Comparison of ENCODE assay signal across 8 cellular contexts in the genomic region with DNA sequence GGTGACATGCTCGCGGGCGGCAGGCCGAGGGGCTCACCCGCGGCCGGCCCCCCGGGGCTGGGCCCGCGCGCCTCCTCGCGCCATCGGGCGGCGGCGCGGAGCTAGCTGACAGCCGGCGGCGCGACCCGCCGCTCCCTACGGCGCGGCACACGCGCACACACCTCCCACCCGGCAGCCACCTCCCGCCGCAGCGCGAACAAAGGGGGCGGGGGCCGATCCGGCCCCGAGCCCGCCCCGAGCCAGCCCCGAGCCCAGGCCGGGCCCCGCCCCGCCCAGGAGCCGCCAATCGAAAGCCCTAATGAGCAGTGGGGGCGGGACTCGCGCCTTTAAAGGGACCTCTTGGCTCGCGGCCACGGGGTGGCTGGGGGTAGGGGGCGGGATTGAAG. TPM values are rescaled to one million over a fixed set of nuclear protein-coding genes. Genes with fewer than 3 reads are reported as not detected.
DNase-seq lines count a peak whose midpoint lies in the region; ATAC-seq and TF ChIP-seq lines count a peak whose summit lies in the region.

A gene with protein sequence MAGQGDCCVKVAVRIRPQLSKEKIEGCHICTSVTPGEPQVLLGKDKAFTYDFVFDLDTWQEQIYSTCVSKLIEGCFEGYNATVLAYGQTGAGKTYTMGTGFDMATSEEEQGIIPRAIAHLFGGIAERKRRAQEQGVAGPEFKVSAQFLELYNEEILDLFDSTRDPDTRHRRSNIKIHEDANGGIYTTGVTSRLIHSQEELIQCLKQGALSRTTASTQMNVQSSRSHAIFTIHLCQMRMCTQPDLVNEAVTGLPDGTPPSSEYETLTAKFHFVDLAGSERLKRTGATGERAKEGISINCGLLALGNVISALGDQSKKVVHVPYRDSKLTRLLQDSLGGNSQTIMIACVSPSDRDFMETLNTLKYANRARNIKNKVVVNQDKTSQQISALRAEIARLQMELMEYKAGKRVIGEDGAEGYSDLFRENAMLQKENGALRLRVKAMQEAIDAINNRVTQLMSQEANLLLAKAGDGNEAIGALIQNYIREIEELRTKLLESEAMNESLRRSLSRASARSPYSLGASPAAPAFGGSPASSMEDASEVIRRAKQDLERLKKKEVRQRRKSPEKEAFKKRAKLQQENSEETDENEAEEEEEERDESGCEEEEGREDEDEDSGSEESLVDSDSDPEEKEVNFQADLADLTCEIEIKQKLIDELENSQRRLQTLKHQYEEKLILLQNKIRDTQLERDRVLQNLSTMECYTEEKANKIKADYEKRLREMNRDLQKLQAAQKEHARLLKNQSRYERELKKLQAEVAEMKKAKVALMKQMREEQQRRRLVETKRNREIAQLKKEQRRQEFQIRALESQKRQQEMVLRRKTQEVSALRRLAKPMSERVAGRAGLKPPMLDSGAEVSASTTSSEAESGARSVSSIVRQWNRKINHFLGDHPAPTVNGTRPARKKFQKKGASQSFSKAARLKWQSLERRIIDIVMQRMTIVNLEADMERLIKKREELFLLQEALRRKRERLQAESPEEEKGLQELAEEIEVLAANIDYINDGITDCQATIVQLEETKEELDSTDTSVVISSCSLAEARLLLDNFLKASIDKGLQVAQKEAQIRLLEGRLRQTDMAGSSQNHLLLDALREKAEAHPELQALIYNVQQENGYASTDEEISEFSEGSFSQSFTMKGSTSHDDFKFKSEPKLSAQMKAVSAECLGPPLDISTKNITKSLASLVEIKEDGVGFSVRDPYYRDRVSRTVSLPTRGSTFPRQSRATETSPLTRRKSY (N-terminal part only) (minus strand): TSS at position 198 of the 386 bp plus-strand sequence. CDS start 331 bp downstream, outside the sequence.

- peaks cover 0 to 21% of the 10 kb centered on the region in 2 donors for H3K27me3 ChIP-seq in left lung

- H3K27ac ChIP-seq in 22Rv1 (no peak within 1 kb of the TSS), left lung (peak within 1 kb of the TSS in 1 of 2 donors; percentile 88)

- peak; percentile 85 for DNase-seq in NCI-H2171 (lab: John Stamatoyannopoulos, UW)
- DNase-seq in activated CD4-positive, CD25-positive, alpha-beta regulatory T cell treated with anti-CD3 and anti-CD28 coated beads, Interleukin-2, amount 50 U/mL, for 72 hours: peak; percentile 90
- DNase-seq in cerebellar cortex (ENCODE audit: low spot score): peak; percentile 66
- DNase-seq in left lung: peak; percentile 85 to 97
- peak; percentile 89 for DNase-seq in stimulated activated CD4-positive, alpha-beta T cell treated with anti-CD3 and anti-CD28 coated beads, Interleukin-4, amount 100 ng/mL, for 24 hours

- H3K4me3 ChIP-seq in left lung: peak within 1 kb of the TSS; percentile 27 to 58

- H3K36me3 ChIP-seq in left lung: no peaks in the 10 kb centered on the region

- H3K9me3 ChIP-seq in left lung: no peaks in the 10 kb centered on the region

- peak; percentile 42 for ATAC-seq in GM18517 (IDR thresholded peaks at IDR 0.05; ENCODE audit: unreplicated experiment)
- ATAC-seq in HG03045 (IDR thresholded peaks at IDR 0.05; ENCODE audit: unreplicated experiment): peak; percentile 66
- ATAC-seq in left lung: peak; percentile 88

- H3K4me1 ChIP-seq in left lung: peaks cover 15 to 93% of the 10 kb centered on the region in 2 donors

- intact Hi-C loops in left lung (cut with DNase I): no loop called here

- TF ChIP-seq CTCF in 22Rv1 (IDR thresholded peaks at IDR 0.05) (peak; percentile 21), left lung (IDR thresholded peaks at IDR 0.05) (no peak)

RNA-seq across cellular contexts. Expression of the gene that starts here (rescaled TPM):
- total RNA-seq in left lung: 1 to 10 TPM; 2.0 to 7.9 TPM
